In genomic region chr5:170783498-170784247, GRCh38 we compare ENCODE assay signal across 15 cellular contexts. TPM values are rescaled to one million over a fixed set of nuclear protein-coding genes. Genes with fewer than 3 reads are reported as not detected.
DNase-seq lines count a peak whose midpoint lies in the region; ATAC-seq and TF ChIP-seq lines count a peak whose summit lies in the region.
"Had no signal": no experiment of that assay in that cellular context is flagged by ENCODE, and none has a peak within 500 bp of the region (broad histone marks: within the 10 kb centered on the region; RNA-seq: fewer than 3 reads in every experiment).

GABRP (plus strand) TSS chr5:170783725; CDS start chr5:170788616, 4,891 bp downstream.

- ATAC-seq in right cardiac atrium = no peak
- peak; percentile 8 for ATAC-seq in stimulated activated effector memory CD8-positive, alpha-beta T cell treated with anti-CD3 and anti-CD28 coated beads, Interleukin-12 subunit alpha, Interleukin-12 subunit beta, amount 100 ng/mL, for 72 hours
- no peak for ATAC-seq in HG03354 (IDR thresholded peaks at IDR 0.05; ENCODE audit: poor library complexity, severe bottlenecking, unreplicated experiment)
- no peak for ATAC-seq in HG03439 (IDR thresholded peaks at IDR 0.05; ENCODE audit: unreplicated experiment)
- ATAC-seq: K562 had no signal

- TF ChIP-seq CTCF in Calu3 (IDR thresholded peaks at IDR 0.05; ENCODE audit: unreplicated experiment) = no peak

- peak within 1 kb of the TSS; percentile 33 for H3K27ac ChIP-seq in right cardiac atrium (ENCODE audit: low read length)
- H3K27ac ChIP-seq: PC-9, SK-N-MC had no signal

- no peak within 1 kb of the TSS for H3K4me3 ChIP-seq in right cardiac atrium (ENCODE audit: low read length)
- H3K4me3 ChIP-seq: K562, PC-9, SK-N-MC had no signal

- peaks cover 66% of the 10 kb centered on the region for H3K36me3 Mint-ChIP-seq in Calu3 (ENCODE audit: insufficient read depth, unreplicated experiment)
- H3K36me3 Mint-ChIP-seq in stimulated activated effector memory CD8-positive, alpha-beta T cell treated with anti-CD3 and anti-CD28 coated beads, Interleukin-12 subunit alpha, Interleukin-12 subunit beta, amount 100 ng/mL, for 72 hours = no peaks in the 10 kb centered on the region

- H3K27ac Mint-ChIP-seq in Calu3 (ENCODE audit: unreplicated experiment) = peak within 1 kb of the TSS; percentile 81
- H3K27ac Mint-ChIP-seq in stimulated activated effector memory CD8-positive, alpha-beta T cell treated with anti-CD3 and anti-CD28 coated beads, Interleukin-12 subunit alpha, Interleukin-12 subunit beta, amount 100 ng/mL, for 72 hours = no peak within 1 kb of the TSS

- TSS peak; percentile 49 for BruUV-seq in Calu3 (replicated peaks; lab: Mats Ljungman, UMichigan)

- no peaks in the 10 kb centered on the region for H3K9me3 ChIP-seq in right cardiac atrium (ENCODE audit: control insufficient read depth, low read length)

- no peaks in the 10 kb centered on the region for H3K27me3 ChIP-seq in right cardiac atrium (ENCODE audit: control insufficient read depth, insufficient read depth)

- 82% methylated on average over 14 of the region's 14 CpGs for WGBS in right cardiac atrium

- H3K4me1 Mint-ChIP-seq in Calu3 (ENCODE audit: low read depth, unreplicated experiment) = peaks cover 76% of the 10 kb centered on the region
- H3K4me1 Mint-ChIP-seq in stimulated activated effector memory CD8-positive, alpha-beta T cell treated with anti-CD3 and anti-CD28 coated beads, Interleukin-12 subunit alpha, Interleukin-12 subunit beta, amount 100 ng/mL, for 72 hours = no peaks in the 10 kb centered on the region

- CTCF ChIA-PET in Calu3 (lab: Charles Lee) = interaction anchor here (1.4 to 3.0 kb wide), 7 partner anchors 28 to 40 kb away, joined by 3 to 28 read pairs (median 8); no protein-coding TSS in a partner anchor

- H3K4me1 ChIP-seq in right cardiac atrium (ENCODE audit: control insufficient read depth, insufficient read depth, low read length) = peaks cover 7% of the 10 kb centered on the region

- DNase-seq in Calu3 (peak; percentile 80), HT-29 (ENCODE audit: low spot score) (no peak), right cardiac atrium (no peak), LoVo (ENCODE audit: low spot score) (no peak)
- no peak for DNase-seq in stimulated activated effector memory CD8-positive, alpha-beta T cell treated with anti-CD3 and anti-CD28 coated beads, Interleukin-12 subunit alpha, Interleukin-12 subunit beta, amount 100 ng/mL, for 72 hours (ENCODE audit: low spot score in 2 of 2)
- DNase-seq: NCI-H1092 treated with DMSO at 0.1 percent for 48 hours, NCI-H1694 treated with DMSO at 0.1 percent for 48 hours had no signal

- intact Hi-C loops in Calu3 (cut with micrococcal nuclease; ENCODE audit: unreplicated experiment) = loop anchor here (2.0 to 5.0 kb wide), 2 partner anchors 27 to 604 kb away; partner anchors contain the start of gene NPM1
- intact Hi-C loops in right cardiac atrium (cut with DNase I) = no loop called here

- H3K4me3 Mint-ChIP-seq in Calu3 (ENCODE audit: low read depth, unreplicated experiment) = peak within 1 kb of the TSS; percentile 99
- H3K4me3 Mint-ChIP-seq in stimulated activated effector memory CD8-positive, alpha-beta T cell treated with anti-CD3 and anti-CD28 coated beads, Interleukin-12 subunit alpha, Interleukin-12 subunit beta, amount 100 ng/mL, for 72 hours = no peak within 1 kb of the TSS

- no peaks in the 10 kb centered on the region for H3K9me3 Mint-ChIP-seq in Calu3 (ENCODE audit: low read depth, unreplicated experiment)
- H3K9me3 Mint-ChIP-seq in stimulated activated effector memory CD8-positive, alpha-beta T cell treated with anti-CD3 and anti-CD28 coated beads, Interleukin-12 subunit alpha, Interleukin-12 subunit beta, amount 100 ng/mL, for 72 hours = no peaks in the 10 kb centered on the region

- no peaks in the 10 kb centered on the region for H3K27me3 Mint-ChIP-seq in Calu3 (ENCODE audit: unreplicated experiment)

RNA-seq across cellular contexts. Expression of gene GABRP, which starts in this region (rescaled TPM):
- total RNA-seq in Calu3 (2022) = 1,275 and 1,278 TPM in 2 replicates
- 7.4 and 11.0 TPM in 2 replicates for total RNA-seq in HT-29 (2014; rRNA removed; shearing (Covaris generic))
- total RNA-seq in right cardiac atrium = not detected
- polyA plus RNA-seq in right cardiac atrium = 0.11 TPM
- total RNA-seq: K562, M059J had no signal
- polyA plus RNA-seq: AG04450, BJ, K562 had no signal

Comparison
In these comparisons a context has a peak if more than half of its experiments do, and no peak if none do; other contexts are left out.
1. RNA of gene GABRP (total RNA-seq): 1,275 to 1,278 TPM in Calu3; 7.4 to 11.0 TPM in HT-29 and not detected in right cardiac atrium; every median in the first group is over 100 times any median in the second.